Comparison of ENCODE assay signal across 32 cellular contexts in the genomic region with DNA sequence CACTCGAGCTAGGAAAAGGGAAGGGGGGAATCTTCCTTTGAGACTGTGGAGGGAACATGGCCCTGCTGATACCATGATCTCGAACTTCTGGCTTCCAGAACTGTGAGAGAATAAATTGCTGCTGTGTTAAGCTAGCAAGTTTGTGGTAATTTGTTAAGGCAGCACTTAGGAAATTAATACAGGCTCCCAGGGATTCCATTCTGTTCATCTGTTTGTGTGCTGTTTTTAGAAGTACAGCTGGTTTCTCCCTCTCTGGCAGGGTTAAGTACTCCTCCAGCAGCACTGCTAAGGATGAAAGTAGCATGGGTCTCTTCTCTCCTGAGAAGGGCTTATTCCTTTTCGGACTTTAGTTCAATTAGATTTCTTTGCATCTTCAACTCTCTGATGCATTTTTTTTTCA.
"Had no signal": no experiment of that assay in that cellular context is flagged by ENCODE, and none has a peak within 500 bp of the region (broad histone marks: within the 10 kb centered on the region; RNA-seq: fewer than 3 reads in every experiment).

No MANE protein-coding gene starts in this region.

- H3K36me3 ChIP-seq: adrenal gland, brain microvascular endothelial cell, breast epithelium had no signal

- ATAC-seq: activated CD8-positive, alpha-beta T cell treated with anti-CD3 and anti-CD28 coated beads for 36 hours; activated naive CD4-positive, alpha-beta T cell treated with anti-CD3 and anti-CD28 coated beads, Interleukin-2, amount 50 U/mL, for 72 hours; activated T-cell treated with anti-CD3 and anti-CD28 coated beads, Interleukin-2, amount 50 U/mL, for 4 hours; activated T-cell treated with anti-CD3 and anti-CD28 coated beads, Interleukin-2, amount 50 U/mL, for 72 hours; activated T-helper 17 cell treated with anti-CD3 and anti-CD28 coated beads, Interleukin-2, amount 50 U/mL, for 72 hours; body of pancreas had no signal

- H3K4me1 ChIP-seq: adrenal gland, breast epithelium had no signal

- H3K27ac ChIP-seq: adrenal gland, body of pancreas, brain microvascular endothelial cell, breast epithelium, VCaP had no signal

- DNase-seq: activated B cell treated with CpG ODN at 0.5 μM for 24 hours; activated CD4-positive, alpha-beta memory T cell treated with anti-CD3 and anti-CD28 coated beads for 36 hours; activated CD4-positive, alpha-beta T cell treated with anti-CD3 and anti-CD28 coated beads for 4 hours; activated CD4-positive, alpha-beta T cell treated with anti-CD3 and anti-CD28 coated beads, Interleukin-2, amount 10 ng/mL, durations not matched to agents 24 days and 14 days; activated CD4-positive, alpha-beta T cell treated with anti-CD3 and anti-CD28 coated beads, Interleukin-2, amount 50 U/mL, for 1 hour; activated CD4-positive, alpha-beta T cell treated with anti-CD3 and anti-CD28 coated beads, Interleukin-2, amount 50 U/mL, for 4 hours; activated CD4-positive, CD25-positive, alpha-beta regulatory T cell treated with anti-CD3 and anti-CD28 coated beads, Interleukin-2, amount 50 U/mL, for 72 hours; activated CD8-positive, alpha-beta memory T cell treated with anti-CD3 and anti-CD28 coated beads, Interleukin-2, amount 50 U/mL, for 4 hours; activated CD8-positive, alpha-beta T cell treated with anti-CD3 and anti-CD28 coated beads for 36 hours; activated effector memory CD4-positive, alpha-beta T cell treated with anti-CD3 and anti-CD28 coated beads, Interleukin-2, amount 50 U/mL, for 16 hours; activated gamma-delta T cell treated with Interleukin-2 at 50 U/mL for 16 hours; activated naive CD4-positive, alpha-beta T cell; activated naive CD4-positive, alpha-beta T cell treated with anti-CD3 and anti-CD28 coated beads for 36 hours; activated naive CD4-positive, alpha-beta T cell treated with anti-CD3 and anti-CD28 coated beads, Interleukin-2, amount 50 U/mL, for 16 hours; activated naive CD8-positive, alpha-beta T cell treated with anti-CD3 and anti-CD28 coated beads for 36 hours; activated T-cell treated with anti-CD3 and anti-CD28 coated beads for 4 hours; activated T-cell treated with anti-CD3 and anti-CD28 coated beads, Interleukin-2, amount 50 U/mL, for 1 hour; activated T-cell treated with anti-CD3 and anti-CD28 coated beads, Interleukin-2, amount 50 U/mL, for 4 hours; activated T-cell treated with anti-CD3 and anti-CD28 coated beads, Interleukin-2, amount 50 U/mL, for 72 hours; adrenal gland; amniotic stem cell; aorta; body of pancreas; brain microvascular endothelial cell; central memory CD4-positive, alpha-beta T cell; T-helper 1 cell; T-helper 2 cell; T-helper 9 cell had no signal

- H3K27me3 ChIP-seq: adrenal gland, body of pancreas, brain microvascular endothelial cell, breast epithelium had no signal

- H3K4me3 ChIP-seq: adrenal gland, body of pancreas, breast epithelium had no signal

- H3K9me3 ChIP-seq: adrenal gland, body of pancreas, breast epithelium had no signal
